ENCODE assay signal across 19 cellular contexts in the genomic region with DNA sequence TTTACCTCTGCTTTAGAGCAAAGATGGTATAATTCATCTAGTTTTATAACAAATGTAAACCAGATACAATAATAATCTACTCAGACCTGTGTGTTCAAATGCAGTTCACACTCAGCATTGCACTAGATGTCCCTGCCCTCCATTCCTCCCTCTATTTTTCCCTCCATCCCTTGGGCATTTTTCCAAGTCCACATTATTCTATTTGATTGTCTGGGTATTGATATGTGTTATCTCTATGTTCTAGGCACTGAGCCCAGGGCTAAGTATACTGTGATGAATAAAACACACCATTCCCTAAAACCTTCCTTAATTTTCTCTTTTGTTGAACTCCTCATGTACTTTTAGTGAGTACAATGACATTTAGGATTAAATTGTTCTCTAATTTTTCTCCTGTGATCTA.
DNase-seq lines count a peak whose midpoint lies in the region; ATAC-seq and TF ChIP-seq lines count a peak whose summit lies in the region.
"Had no signal": no experiment of that assay in that cellular context is flagged by ENCODE, and none has a peak within 500 bp of the region (broad histone marks: within the 10 kb centered on the region; RNA-seq: fewer than 3 reads in every experiment).

No MANE protein-coding gene starts in this region.

- H3K4me3 ChIP-seq in left ventricle myocardium inferior, result no peak overlapping the region
- no peak overlapping the region for H3K4me3 ChIP-seq in right atrium auricular region
- no peak overlapping the region for H3K4me3 ChIP-seq in testis
- H3K4me3 ChIP-seq: GM23248 had no signal

- DNase-seq in NCI-H2196 (lab: John Stamatoyannopoulos, UW; ENCODE audit: unreplicated experiment) (peak; percentile 10), NCI-H2196 treated with DMSO at 0.1 percent for 48 hours (lab: John Stamatoyannopoulos, UW; ENCODE audit: unreplicated experiment) (no peak), left ventricle myocardium inferior (no peak), right atrium auricular region (ENCODE audit: low spot score) (no peak), caudate nucleus (lab: John Stamatoyannopoulos, UW) (peak in 2 of 61 donors; percentile 10 to 42), testis (peak; percentile 30), NOMO-1 (lab: John Stamatoyannopoulos, UW; ENCODE audit: unreplicated experiment in 2 of 2) (no peak)
- DNase-seq: GM23248, H7, Karpas-422, NCI-H1105, NCI-H1436 treated with DMSO at 0.1 percent for 48 hours, NCI-H187 treated with DMSO at 0.1 percent for 48 hours, NCI-H226, NCI-H524, NCI-H774, SHP77 treated with DMSO at 0.1 percent for 48 hours had no signal

- no peak for ATAC-seq in HG03457 (IDR thresholded peaks at IDR 0.05; ENCODE audit: unreplicated experiment)

- H3K36me3 ChIP-seq in left ventricle myocardium inferior, result no peaks in the 10 kb centered on the region
- H3K36me3 ChIP-seq in right atrium auricular region, result no peaks in the 10 kb centered on the region
- no peaks in the 10 kb centered on the region for H3K36me3 ChIP-seq in testis (ENCODE audit: low read depth, missing control alignments)

- H3K4me1 ChIP-seq in left ventricle myocardium inferior, result peaks cover 34% of the 10 kb centered on the region
- H3K4me1 ChIP-seq in right atrium auricular region, result no peaks in the 10 kb centered on the region
- peaks cover 3% of the 10 kb centered on the region for H3K4me1 ChIP-seq in testis

- intact Hi-C loops in left ventricle myocardium inferior (cut with micrococcal nuclease), result no loop called here
- intact Hi-C loops in testis (cut with DNase I; ENCODE audit: low total_unique reads), result no loop called here

- H3K9me3 ChIP-seq in left ventricle myocardium inferior (replicated peaks), result no peaks in the 10 kb centered on the region
- H3K9me3 ChIP-seq in right atrium auricular region, result no peaks in the 10 kb centered on the region
- no peaks in the 10 kb centered on the region for H3K9me3 ChIP-seq in testis

- H3K27me3 ChIP-seq in left ventricle myocardium inferior (ENCODE audit: low read depth) (no peaks in the 10 kb centered on the region), right atrium auricular region (no peaks in the 10 kb centered on the region), testis (no peaks in the 10 kb centered on the region)

- peak overlapping the region; percentile 25 for H3K27ac ChIP-seq in left ventricle myocardium inferior (replicated peaks)
- no peak overlapping the region for H3K27ac ChIP-seq in right atrium auricular region
- H3K27ac ChIP-seq in caudate nucleus (ENCODE audit: low read depth, low read length), result peak overlapping the region; percentile 61
- peak overlapping the region; percentile 21 to 36 for H3K27ac ChIP-seq in testis
- H3K27ac ChIP-seq: GM23248, RWPE1 had no signal

- no peak for TF ChIP-seq POLR2A in testis (IDR thresholded peaks at IDR 0.05)

- no peak for TF ChIP-seq CTCF in left ventricle myocardium inferior (IDR thresholded peaks at IDR 0.05; ENCODE audit: borderline replicate concordance)
- TF ChIP-seq CTCF in right atrium auricular region (IDR thresholded peaks at IDR 0.05), result no peak
- no peak for TF ChIP-seq CTCF in testis (IDR thresholded peaks at IDR 0.05)

Comparison
In these comparisons a context has a peak if more than half of its experiments do, and no peak if none do; other contexts are left out.
1. DNase-seq: peak in NCI-H2196 (single experiment) and testis (single experiment); none in NCI-H2196 treated with DMSO at 0.1 percent for 48 hours (single experiment), left ventricle myocardium inferior (single experiment), right atrium auricular region (single experiment) and NOMO-1 (0 of 2).
2. H3K27ac ChIP-seq: peak in left ventricle myocardium inferior (single experiment), caudate nucleus (single experiment) and testis (2 of 2); none in right atrium auricular region (0 of 2).